In genomic region chr15:56496635-56497034, GRCh38 we compare ENCODE assay signal across 8 cellular contexts. TPM values are rescaled to one million over a fixed set of nuclear protein-coding genes. Genes with fewer than 3 reads are reported as not detected.
A peak's percentile ranks its signal among the peaks of the same experiment; 100 is the strongest.
DNase-seq lines count a peak whose midpoint lies in the region; ATAC-seq and TF ChIP-seq lines count a peak whose summit lies in the region.

No MANE protein-coding gene starts in this region.

- H3K36me3 ChIP-seq in psoas muscle (ENCODE audit: insufficient read depth in 1 of 2, low read depth in 1 of 2): no peaks in the 10 kb centered on the region

- H3K9me3 Mint-ChIP-seq in activated naive CD8-positive, alpha-beta T cell treated with anti-CD3 and anti-CD28 coated beads, Interleukin-2, amount 10 ng/mL, durations not matched to agents 7 days and 5 days: no peaks in the 10 kb centered on the region
- no peaks in the 10 kb centered on the region for H3K9me3 Mint-ChIP-seq in activated naive CD8-positive, alpha-beta T cell treated with anti-CD3 and anti-CD28 coated beads for 36 hours

- H3K27me3 Mint-ChIP-seq in activated naive CD8-positive, alpha-beta T cell treated with anti-CD3 and anti-CD28 coated beads, Interleukin-2, amount 10 ng/mL, durations not matched to agents 7 days and 5 days: peaks cover 19% of the 10 kb centered on the region
- peaks cover 15% of the 10 kb centered on the region for H3K27me3 Mint-ChIP-seq in activated naive CD8-positive, alpha-beta T cell treated with anti-CD3 and anti-CD28 coated beads for 36 hours

- ATAC-seq in activated naive CD8-positive, alpha-beta T cell treated with anti-CD3 and anti-CD28 coated beads, Interleukin-2, amount 10 ng/mL, durations not matched to agents 7 days and 5 days (ENCODE audit: low read depth): peak; percentile 71
- ATAC-seq in HG03196 (IDR thresholded peaks at IDR 0.05; ENCODE audit: unreplicated experiment) (peak; percentile 51), psoas muscle (peak; percentile 73 to 86 (median 77))

- H3K4me1 Mint-ChIP-seq in activated naive CD8-positive, alpha-beta T cell treated with anti-CD3 and anti-CD28 coated beads, Interleukin-2, amount 10 ng/mL, durations not matched to agents 7 days and 5 days: peaks cover 11% of the 10 kb centered on the region
- H3K4me1 Mint-ChIP-seq in activated naive CD8-positive, alpha-beta T cell treated with anti-CD3 and anti-CD28 coated beads for 36 hours: peaks cover 2% of the 10 kb centered on the region

- 22 to 27% (median 23%) methylated on average over 7 of the region's 7 CpGs for WGBS in psoas muscle, 3 donors

- no peaks in the 10 kb centered on the region for H3K4me1 ChIP-seq in psoas muscle

- H3K27ac Mint-ChIP-seq in activated naive CD8-positive, alpha-beta T cell treated with anti-CD3 and anti-CD28 coated beads, Interleukin-2, amount 10 ng/mL, durations not matched to agents 7 days and 5 days: no peak overlapping the region
- no peak overlapping the region for H3K27ac Mint-ChIP-seq in activated naive CD8-positive, alpha-beta T cell treated with anti-CD3 and anti-CD28 coated beads for 36 hours

- H3K4me3 Mint-ChIP-seq in activated naive CD8-positive, alpha-beta T cell treated with anti-CD3 and anti-CD28 coated beads, Interleukin-2, amount 10 ng/mL, durations not matched to agents 7 days and 5 days: peak overlapping the region; percentile 43
- H3K4me3 Mint-ChIP-seq in activated naive CD8-positive, alpha-beta T cell treated with anti-CD3 and anti-CD28 coated beads for 36 hours: no peak overlapping the region

- no peaks in the 10 kb centered on the region for H3K36me3 Mint-ChIP-seq in activated naive CD8-positive, alpha-beta T cell treated with anti-CD3 and anti-CD28 coated beads, Interleukin-2, amount 10 ng/mL, durations not matched to agents 7 days and 5 days
- H3K36me3 Mint-ChIP-seq in activated naive CD8-positive, alpha-beta T cell treated with anti-CD3 and anti-CD28 coated beads for 36 hours: no peaks in the 10 kb centered on the region

- peak; percentile 85 for TF ChIP-seq CTCF in VCaP (conservative IDR thresholded peaks at IDR 0.05)
- peak; percentile 72 for TF ChIP-seq CTCF in psoas muscle (IDR thresholded peaks at IDR 0.05)

- intact Hi-C loops in psoas muscle (cut with DNase I): loop anchor here (10.0 kb wide), 3 partner anchors 118 to 1028 kb away; no protein-coding TSS in a partner anchor

- DNase-seq in activated naive CD8-positive, alpha-beta T cell treated with anti-CD3 and anti-CD28 coated beads, Interleukin-2, amount 10 ng/mL, durations not matched to agents 7 days and 5 days: no peak
- no peak for DNase-seq in activated naive CD8-positive, alpha-beta T cell treated with anti-CD3 and anti-CD28 coated beads for 36 hours
- DNase-seq in NCI-H2196 treated with DMSO at 0.1 percent for 48 hours (lab: John Stamatoyannopoulos, UW; ENCODE audit: unreplicated experiment) (peak; percentile 27), globus pallidus (ENCODE audit: low spot score) (peak; percentile 70), psoas muscle (no peak)
- no peak for DNase-seq in activated effector memory CD4-positive, alpha-beta T cell treated with Interleukin-2 at 50 U/mL for 16 hours

- POLR2A ChIA-PET in activated naive CD8-positive, alpha-beta T cell treated with anti-CD3 and anti-CD28 coated beads, Interleukin-2, amount 10 ng/mL, durations not matched to agents 7 days and 5 days (lab: Charles Lee): no interaction called here

- H3K27me3 ChIP-seq in psoas muscle (ENCODE audit: insufficient read depth in 3 of 3, low read length in 2 of 3): no peaks in the 10 kb centered on the region

- no peaks in the 10 kb centered on the region for H3K9me3 ChIP-seq in psoas muscle

- no peak overlapping the region for H3K4me3 ChIP-seq in psoas muscle

- H3K27ac ChIP-seq in VCaP: no peak overlapping the region
- no peak overlapping the region for H3K27ac ChIP-seq in psoas muscle

RNA-seq across cellular contexts. Expression of gene MNS1, which starts 31.7 kb away (rescaled TPM):
- under 1 TPM; 0.80 to 0.85 TPM for total RNA-seq in activated naive CD8-positive, alpha-beta T cell treated with anti-CD3 and anti-CD28 coated beads, Interleukin-2, amount 10 ng/mL, durations not matched to agents 7 days and 5 days
- 1 to 10 TPM in 1 of 2 experiments, under 1 TPM in 1; 0.70 to 1.4 TPM for total RNA-seq in activated naive CD8-positive, alpha-beta T cell treated with anti-CD3 and anti-CD28 coated beads for 36 hours
- total RNA-seq in psoas muscle: 1 to 10 TPM in 2 of 4 donors, under 1 TPM in 2; 0.40 to 1.8 (median 1.0) TPM
- polyA plus RNA-seq in psoas muscle: 1 to 10 TPM in 1 of 3 donors, under 1 TPM in 2; 0.42 to 1.3 (median 0.99) TPM

Comparison
In these comparisons a context has a peak if more than half of its experiments do, and no peak if none do; other contexts are left out.
1. DNase-seq: peak in NCI-H2196 treated with DMSO at 0.1 percent for 48 hours (single experiment) and globus pallidus (single experiment); none in activated naive CD8-positive, alpha-beta T cell treated with anti-CD3 and anti-CD28 coated beads, Interleukin-2, amount 10 ng/mL, durations not matched to agents 7 days and 5 days (single experiment), activated naive CD8-positive, alpha-beta T cell treated with anti-CD3 and anti-CD28 coated beads for 36 hours (single experiment), psoas muscle (0 of 2) and activated effector memory CD4-positive, alpha-beta T cell treated with Interleukin-2 at 50 U/mL for 16 hours (single experiment).
2. Peak in every context shown above with its lines, with median percentiles within 50 percentile points of each other: ATAC-seq.